Comparison of ENCODE assay signal across 8 cellular contexts in genomic region chr11:14891143-14892035, GRCh38. TPM values are rescaled to one million over a fixed set of nuclear protein-coding genes. Genes with fewer than 3 reads are reported as not detected.
DNase-seq lines count a peak whose midpoint lies in the region; FAIRE-seq and TF ChIP-seq lines count a peak whose summit lies in the region.

No MANE protein-coding gene starts in this region.

- peaks cover 6% of the 10 kb centered on the region; the same call in 1 of the 2 replicates for H3K79me2 ChIP-seq in MM.1S (ENCODE audit: low read length)

- H3K4me3 ChIP-seq in MM.1S (ENCODE audit: low read length) (peak overlapping the region; percentile 87), SJCRH30 (peak overlapping the region; percentile 76)

- H3K4me1 ChIP-seq in MM.1S (ENCODE audit: low read length), result peaks cover 16% of the 10 kb centered on the region
- H3K4me1 ChIP-seq in SJCRH30, result no peaks in the 10 kb centered on the region

- peak overlapping the region; percentile 70 for H3K9ac ChIP-seq in MM.1S (ENCODE audit: low read length)

- no peaks in the 10 kb centered on the region for H4K20me1 ChIP-seq in MM.1S (ENCODE audit: insufficient read depth, low read length)

- DNase-seq in GF-D8 (lab: John Stamatoyannopoulos, UW) (peak; percentile 44), HCEC 1CT (peak; percentile 81), MM.1S (peak; percentile 93), SJCRH30 (peak; percentile 84 to 90), frontal cortex (ENCODE audit: low spot score in 2 of 2) (peak; percentile 70 to 71), non-pigmented ciliary epithelial cell (ENCODE audit: low read depth) (peak; percentile 56), substantia nigra (lab: John Stamatoyannopoulos, UW) (peak in 48 of 49 donors; percentile 21 to 89 (median 72))
- peak; percentile 89 for DNase-seq in activated naive CD4-positive, alpha-beta T cell treated with Interleukin-2 at 50 U/mL for 16 hours

- H3K27ac ChIP-seq in MM.1S (ENCODE audit: low read length) (peak overlapping the region; percentile 79), SJCRH30 (peak overlapping the region; percentile 45), substantia nigra (ENCODE audit: low read depth, low read length, poor library complexity, severe bottlenecking) (peak overlapping the region; percentile 79)

- peak overlapping the region; percentile 85 for H3K4me2 ChIP-seq in MM.1S (ENCODE audit: low read depth, low read length)

- H3K27me3 ChIP-seq in MM.1S (replicated peaks; ENCODE audit: insufficient read depth, low read length) (no peaks in the 10 kb centered on the region), SJCRH30 (no peaks in the 10 kb centered on the region)

- H3K9me3 ChIP-seq in MM.1S (replicated peaks; ENCODE audit: insufficient read depth, low read length) (no peaks in the 10 kb centered on the region), SJCRH30 (replicated peaks) (no peaks in the 10 kb centered on the region)

- H3K36me3 ChIP-seq in MM.1S (replicated peaks; ENCODE audit: insufficient read depth, low read length) (no peaks in the 10 kb centered on the region), SJCRH30 (no peaks in the 10 kb centered on the region)

- FAIRE-seq in frontal cortex (lab: Jason Lieb, UNC), result no peak

- H3F3A ChIP-seq in MM.1S (ENCODE audit: insufficient read depth, low read length), result peaks cover 6% of the 10 kb centered on the region; the same call in 1 of the 2 replicates

- peak overlapping the region; percentile 90 for H2AFZ ChIP-seq in MM.1S (ENCODE audit: low read length)

- H3K9me2 ChIP-seq in MM.1S (replicated peaks; ENCODE audit: insufficient read depth, low read length), result no peaks in the 10 kb centered on the region

- TF ChIP-seq CTCF in MM.1S (IDR thresholded peaks at IDR 0.05; ENCODE audit: low read length), result no peak

RNA-seq across cellular contexts. Expression of gene CYP2R1, which starts 0.6 kb away (rescaled TPM):
- total RNA-seq in SJCRH30 (2014; rRNA removed; shearing (Covaris generic)), result 12.1 and 17.5 TPM in 2 replicates
- total RNA-seq in frontal cortex, result 38.7 TPM

Comparison
In these comparisons a context has a peak if more than half of its experiments do, and no peak if none do; other contexts are left out.
1. Peak in every context shown above with its lines: DNase-seq, H3K4me3 ChIP-seq and H3K27ac ChIP-seq.